Comparison of ENCODE assay signal across 8 cellular contexts in the genomic region with DNA sequence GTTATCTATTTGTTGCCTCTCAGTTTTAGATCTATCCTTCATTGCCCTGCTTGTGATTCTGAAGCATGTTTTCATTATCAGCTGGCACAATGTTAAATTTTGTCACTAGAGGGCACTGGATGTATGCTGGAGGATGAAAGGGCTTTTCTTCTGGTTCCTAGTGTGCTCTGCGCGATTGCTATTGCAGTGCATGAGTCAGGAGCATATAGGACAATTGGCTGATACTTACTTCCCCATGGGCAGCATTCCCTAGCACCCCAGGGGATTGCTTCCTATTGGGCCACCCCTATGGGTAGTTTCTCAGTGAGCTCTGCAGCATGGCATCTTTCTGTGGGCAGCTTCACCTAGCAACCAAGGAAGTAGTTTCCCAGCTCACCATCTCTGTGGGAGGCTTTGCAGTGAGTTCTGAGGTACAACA.
DNase-seq lines count a peak whose midpoint lies in the region; ATAC-seq and TF ChIP-seq lines count a peak whose summit lies in the region.

No MANE protein-coding gene starts in this region.

- H3F3A ChIP-seq in GM23338 (replicated peaks; ENCODE audit: low read depth) = no peaks in the 10 kb centered on the region

- H3K27me3 ChIP-seq in GM23338 (ENCODE audit: insufficient read depth) (no peaks in the 10 kb centered on the region), colonic mucosa (no peaks in the 10 kb centered on the region)
- no peaks in the 10 kb centered on the region for H3K27me3 ChIP-seq in effector memory CD4-positive, alpha-beta T cell (replicated peaks; ENCODE audit: control insufficient read depth, insufficient read depth, low read length, poor library complexity, severe bottlenecking)

- H3K9me3 Mint-ChIP-seq in GM23338 = peaks cover 3% of the 10 kb centered on the region; the same call in 2 of the 3 replicates

- H3K4me1 ChIP-seq in GM23338 (ENCODE audit: insufficient read depth) (no peaks in the 10 kb centered on the region), OCI-LY7 (ENCODE audit: insufficient read depth, low read length, poor library complexity, severe bottlenecking) (no peaks in the 10 kb centered on the region), colonic mucosa (no peaks in the 10 kb centered on the region)
- H3K4me1 ChIP-seq in effector memory CD4-positive, alpha-beta T cell (ENCODE audit: control insufficient read depth, insufficient read depth, low read length, poor library complexity, severe bottlenecking) = no peaks in the 10 kb centered on the region

- POLR2A ChIA-PET in OCI-LY7 (lab: Charles Lee) = no interaction called here

- H3K4me2 ChIP-seq in GM23338 = no peak overlapping the region
- H3K4me2 ChIP-seq in OCI-LY7 (ENCODE audit: low read length) = no peak overlapping the region

- no peak overlapping the region for H3K4me3 Mint-ChIP-seq in GM23338

- H3K36me3 ChIP-seq in GM23338 (ENCODE audit: insufficient read depth) (no peaks in the 10 kb centered on the region), OCI-LY7 (ENCODE audit: insufficient read depth, low read length) (no peaks in the 10 kb centered on the region), colonic mucosa (no peaks in the 10 kb centered on the region)
- H3K36me3 ChIP-seq in effector memory CD4-positive, alpha-beta T cell (ENCODE audit: control insufficient read depth, insufficient read depth, low read length) = no peaks in the 10 kb centered on the region

- H3K27me3 Mint-ChIP-seq in GM23338 (ENCODE audit: insufficient read depth, low read depth, poor library complexity) = no peaks in the 10 kb centered on the region

- no peaks in the 10 kb centered on the region for H3K36me3 Mint-ChIP-seq in GM23338 (ENCODE audit: low read depth)

- CTCF ChIA-PET in OCI-LY7 (lab: Charles Lee; ENCODE audit: unreplicated experiment) = no interaction called here

- H3K27ac ChIP-seq in GM23338 (ENCODE audit: low read depth) (no peak overlapping the region), OCI-LY7 (ENCODE audit: low read depth, low read length, poor library complexity, severe bottlenecking) (no peak overlapping the region), colonic mucosa (no peak overlapping the region)
- no peak overlapping the region for H3K27ac ChIP-seq in effector memory CD4-positive, alpha-beta T cell (ENCODE audit: insufficient read depth, low read length, poor library complexity, severe bottlenecking)

- H3K27ac Mint-ChIP-seq in GM23338 = no peak overlapping the region

- H3K9me2 ChIP-seq in GM23338 (ENCODE audit: insufficient read depth) (no peaks in the 10 kb centered on the region), OCI-LY7 (ENCODE audit: insufficient read depth, low read length) (no peaks in the 10 kb centered on the region)

- no peaks in the 10 kb centered on the region for H3K9me3 ChIP-seq in OCI-LY7 (ENCODE audit: low read length)
- no peaks in the 10 kb centered on the region for H3K9me3 ChIP-seq in colonic mucosa
- no peaks in the 10 kb centered on the region for H3K9me3 ChIP-seq in effector memory CD4-positive, alpha-beta T cell (ENCODE audit: control insufficient read depth, low read length)

- H4K20me1 ChIP-seq in GM23338 (replicated peaks; ENCODE audit: insufficient read depth) (no peaks in the 10 kb centered on the region), OCI-LY7 (ENCODE audit: insufficient read depth, low read length) (no peaks in the 10 kb centered on the region)

- BruUV-seq in OCI-LY7 (replicated peaks; lab: Mats Ljungman, UMichigan) = no TSS peak

- H3K4me1 Mint-ChIP-seq in GM23338 = no peaks in the 10 kb centered on the region

- H3K79me2 ChIP-seq in GM23338 (replicated peaks; ENCODE audit: insufficient read depth) (no peaks in the 10 kb centered on the region), OCI-LY7 (ENCODE audit: insufficient read depth, low read depth, low read length) (no peaks in the 10 kb centered on the region)

- H3K4me3 ChIP-seq in GM23338 (no peak overlapping the region), OCI-LY7 (ENCODE audit: low read depth, low read length, poor library complexity, severe bottlenecking) (no peak overlapping the region), colonic mucosa (no peak overlapping the region)
- no peak overlapping the region for H3K4me3 ChIP-seq in effector memory CD4-positive, alpha-beta T cell (ENCODE audit: insufficient read depth, low read depth, low read length, poor library complexity, severe bottlenecking)

- no peak overlapping the region for H2AFZ ChIP-seq in GM23338
- H2AFZ ChIP-seq in OCI-LY7 (ENCODE audit: low read length) = no peak overlapping the region

- TF ChIP-seq CTCF in GM23338 (conservative IDR thresholded peaks at IDR 0.05; ENCODE audit: low read depth in 2 of 2) = peak; percentile 86 to 95
- TF ChIP-seq CTCF in OCI-LY7 (conservative IDR thresholded peaks at IDR 0.05; ENCODE audit: low read length) = peak; percentile 86
- peak; percentile 35 for TF ChIP-seq CTCF in colonic mucosa (IDR thresholded peaks at IDR 0.05)

- ATAC-seq in GM23338 = peak; percentile 100

- peak; percentile 41 for DNase-seq in A172 (ENCODE audit: low spot score)
- DNase-seq in GM04504 (ENCODE audit: low read depth) = peak; percentile 18
- peak; percentile 87 for DNase-seq in GM23338 (ENCODE audit: low spot score)
- DNase-seq in HuH-7 (ENCODE audit: low spot score) = peak; percentile 44
- peak; percentile 44 for DNase-seq in OCI-LY7 (ENCODE audit: low spot score)
- DNase-seq in colonic mucosa = peak; percentile 19
- peak; percentile 79 for DNase-seq in medulla oblongata (ENCODE audit: extremely low spot score)
- DNase-seq in effector memory CD4-positive, alpha-beta T cell = no peak

- intact Hi-C loops in OCI-LY7 (cut with micrococcal nuclease; ENCODE audit: unreplicated experiment) = loop anchor here (2.0 to 10.0 kb wide), 4 partner anchors 254 to 1102 kb away; no protein-coding TSS in a partner anchor
- intact Hi-C loops in colonic mucosa (cut with DNase I) = loop anchor here (5.0 kb wide), 1 partner anchor 934 kb away; no protein-coding TSS in a partner anchor

- H3K9ac ChIP-seq in colonic mucosa (ENCODE audit: low read depth in 2 of 2, low read length in 2 of 2) = no peak overlapping the region

TF ChIP-seq in GM23338, 12 proteins besides CTCF, POLR2A, EP300 and RAD21:
- TF ChIP-seq, protein P1, sequence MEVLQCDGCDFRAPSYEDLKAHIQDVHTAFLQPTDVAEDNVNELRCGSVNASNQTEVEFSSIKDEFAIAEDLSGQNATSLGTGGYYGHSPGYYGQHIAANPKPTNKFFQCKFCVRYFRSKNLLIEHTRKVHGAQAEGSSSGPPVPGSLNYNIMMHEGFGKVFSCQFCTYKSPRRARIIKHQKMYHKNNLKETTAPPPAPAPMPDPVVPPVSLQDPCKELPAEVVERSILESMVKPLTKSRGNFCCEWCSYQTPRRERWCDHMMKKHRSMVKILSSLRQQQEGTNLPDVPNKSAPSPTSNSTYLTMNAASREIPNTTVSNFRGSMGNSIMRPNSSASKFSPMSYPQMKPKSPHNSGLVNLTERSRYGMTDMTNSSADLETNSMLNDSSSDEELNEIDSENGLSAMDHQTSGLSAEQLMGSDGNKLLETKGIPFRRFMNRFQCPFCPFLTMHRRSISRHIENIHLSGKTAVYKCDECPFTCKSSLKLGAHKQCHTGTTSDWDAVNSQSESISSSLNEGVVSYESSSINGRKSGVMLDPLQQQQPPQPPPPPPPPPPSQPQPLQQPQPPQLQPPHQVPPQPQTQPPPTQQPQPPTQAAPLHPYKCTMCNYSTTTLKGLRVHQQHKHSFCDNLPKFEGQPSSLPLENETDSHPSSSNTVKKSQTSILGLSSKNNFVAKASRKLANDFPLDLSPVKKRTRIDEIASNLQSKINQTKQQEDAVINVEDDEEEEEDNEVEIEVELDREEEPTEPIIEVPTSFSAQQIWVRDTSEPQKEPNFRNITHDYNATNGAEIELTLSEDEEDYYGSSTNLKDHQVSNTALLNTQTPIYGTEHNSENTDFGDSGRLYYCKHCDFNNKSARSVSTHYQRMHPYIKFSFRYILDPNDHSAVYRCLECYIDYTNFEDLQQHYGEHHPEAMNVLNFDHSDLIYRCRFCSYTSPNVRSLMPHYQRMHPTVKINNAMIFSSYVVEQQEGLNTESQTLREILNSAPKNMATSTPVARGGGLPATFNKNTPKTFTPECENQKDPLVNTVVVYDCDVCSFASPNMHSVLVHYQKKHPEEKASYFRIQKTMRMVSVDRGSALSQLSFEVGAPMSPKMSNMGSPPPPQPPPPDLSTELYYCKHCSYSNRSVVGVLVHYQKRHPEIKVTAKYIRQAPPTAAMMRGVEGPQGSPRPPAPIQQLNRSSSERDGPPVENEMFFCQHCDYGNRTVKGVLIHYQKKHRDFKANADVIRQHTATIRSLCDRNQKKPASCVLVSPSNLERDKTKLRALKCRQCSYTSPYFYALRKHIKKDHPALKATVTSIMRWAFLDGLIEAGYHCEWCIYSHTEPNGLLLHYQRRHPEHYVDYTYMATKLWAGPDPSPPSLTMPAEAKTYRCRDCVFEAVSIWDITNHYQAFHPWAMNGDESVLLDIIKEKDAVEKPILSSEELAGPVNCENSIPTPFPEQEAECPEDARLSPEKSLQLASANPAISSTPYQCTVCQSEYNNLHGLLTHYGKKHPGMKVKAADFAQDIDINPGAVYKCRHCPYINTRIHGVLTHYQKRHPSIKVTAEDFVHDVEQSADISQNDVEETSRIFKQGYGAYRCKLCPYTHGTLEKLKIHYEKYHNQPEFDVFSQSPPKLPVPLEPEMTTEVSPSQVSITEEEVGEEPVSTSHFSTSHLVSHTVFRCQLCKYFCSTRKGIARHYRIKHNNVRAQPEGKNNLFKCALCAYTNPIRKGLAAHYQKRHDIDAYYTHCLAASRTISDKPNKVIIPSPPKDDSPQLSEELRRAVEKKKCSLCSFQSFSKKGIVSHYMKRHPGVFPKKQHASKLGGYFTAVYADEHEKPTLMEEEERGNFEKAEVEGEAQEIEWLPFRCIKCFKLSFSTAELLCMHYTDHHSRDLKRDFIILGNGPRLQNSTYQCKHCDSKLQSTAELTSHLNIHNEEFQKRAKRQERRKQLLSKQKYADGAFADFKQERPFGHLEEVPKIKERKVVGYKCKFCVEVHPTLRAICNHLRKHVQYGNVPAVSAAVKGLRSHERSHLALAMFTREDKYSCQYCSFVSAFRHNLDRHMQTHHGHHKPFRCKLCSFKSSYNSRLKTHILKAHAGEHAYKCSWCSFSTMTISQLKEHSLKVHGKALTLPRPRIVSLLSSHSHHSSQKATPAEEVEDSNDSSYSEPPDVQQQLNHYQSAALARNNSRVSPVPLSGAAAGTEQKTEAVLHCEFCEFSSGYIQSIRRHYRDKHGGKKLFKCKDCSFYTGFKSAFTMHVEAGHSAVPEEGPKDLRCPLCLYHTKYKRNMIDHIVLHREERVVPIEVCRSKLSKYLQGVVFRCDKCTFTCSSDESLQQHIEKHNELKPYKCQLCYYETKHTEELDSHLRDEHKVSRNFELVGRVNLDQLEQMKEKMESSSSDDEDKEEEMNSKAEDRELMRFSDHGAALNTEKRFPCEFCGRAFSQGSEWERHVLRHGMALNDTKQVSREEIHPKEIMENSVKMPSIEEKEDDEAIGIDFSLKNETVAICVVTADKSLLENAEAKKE (CRISPR knock-in tag; IDR thresholded peaks at IDR 0.05) = peak; percentile 36; the same call in 1 of the 2 replicates
- TF ChIP-seq ZNF114 (CRISPR knock-in tag; IDR thresholded peaks at IDR 0.05) = 0 out of 2 replicates have a peak, but pooled peaks have one; percentile 72
- TF ChIP-seq JUNB (IDR thresholded peaks at IDR 0.05; ENCODE audit: unreplicated experiment) = no peak

Comparison
In these comparisons a context has a peak if more than half of its experiments do, and no peak if none do; other contexts are left out.
1. DNase-seq: peak in A172 (single experiment), GM04504 (single experiment), GM23338 (single experiment), HuH-7 (single experiment), OCI-LY7 (single experiment), colonic mucosa (single experiment) and medulla oblongata (single experiment); none in effector memory CD4-positive, alpha-beta T cell (0 of 3).
2. CTCF ChIP-seq: peak in every context shown above with its lines; median percentile 90 in GM23338; 86 in OCI-LY7; 35 in colonic mucosa.